In the genomic region with DNA sequence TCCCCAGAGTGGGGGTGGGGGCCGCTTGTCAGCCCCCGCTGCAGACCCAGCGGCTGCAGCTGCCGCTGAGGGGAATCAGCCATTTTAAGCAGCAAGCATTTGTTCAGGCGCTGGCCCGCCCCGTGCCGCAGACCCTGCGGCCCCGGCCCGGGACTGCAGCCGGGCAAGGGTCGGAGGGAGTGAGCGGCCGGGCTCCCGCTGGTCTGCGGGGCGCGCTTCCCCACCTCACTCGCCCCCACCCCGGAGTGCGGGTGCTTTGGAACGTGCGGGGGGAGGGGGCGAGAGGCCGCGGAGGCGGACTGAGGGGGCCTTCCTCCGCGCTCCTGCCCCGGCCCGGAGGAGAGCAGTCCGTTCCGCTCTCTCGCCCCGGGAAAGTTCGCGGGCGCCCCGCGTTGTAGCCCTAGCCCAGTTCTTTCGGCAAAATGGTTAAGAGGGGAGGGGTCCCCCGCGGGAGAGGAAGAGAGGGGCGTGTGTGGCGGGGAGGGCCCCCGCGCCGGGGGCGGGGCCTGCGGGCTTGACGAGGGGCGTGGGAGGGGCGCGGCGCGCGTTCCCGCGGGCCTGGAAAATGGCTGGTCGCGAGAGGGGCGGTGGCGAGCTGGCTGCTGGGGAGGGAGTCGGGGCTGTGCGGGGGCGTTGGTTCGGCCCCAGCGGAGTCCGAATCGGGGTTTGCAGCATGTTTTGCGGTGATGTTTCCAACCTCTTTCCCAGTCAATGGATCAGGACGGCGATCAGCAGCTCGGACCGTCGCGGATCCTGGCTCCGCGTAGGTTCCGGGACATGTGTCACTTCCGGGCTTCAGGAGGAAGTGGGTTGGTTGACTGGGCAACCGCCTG, we compare ENCODE assay signal across 8 cellular contexts. TPM values are rescaled to one million over a fixed set of nuclear protein-coding genes. Genes with fewer than 3 reads are reported as not detected.
A peak's percentile ranks its signal among the peaks of the same experiment; 100 is the strongest.
DNase-seq lines count a peak whose midpoint lies in the region; ATAC-seq, FAIRE-seq and TF ChIP-seq lines count a peak whose summit lies in the region.

No MANE protein-coding gene starts in this region.

- ATAC-seq in GM18499 (IDR thresholded peaks at IDR 0.05; ENCODE audit: insufficient read depth, unreplicated experiment), result peak; percentile 28
- peak; percentile 40 for ATAC-seq in HG02763 (IDR thresholded peaks at IDR 0.05; ENCODE audit: unreplicated experiment)

- H3K27ac ChIP-seq in astrocyte (ENCODE audit: low read depth, low read length), result peak overlapping the region; percentile 98
- peak overlapping the region; percentile 98 for H3K27ac ChIP-seq in rectal smooth muscle tissue (ENCODE audit: low read depth, low read length)
- H3K27ac ChIP-seq in vagina, result peak overlapping the region; percentile 98

- peaks cover 7% of the 10 kb centered on the region for H3K4me1 ChIP-seq in astrocyte (ENCODE audit: insufficient read depth, low read length)
- H3K4me1 ChIP-seq in rectal smooth muscle tissue (ENCODE audit: control insufficient read depth, insufficient read depth, low read length), result peaks cover 6% of the 10 kb centered on the region
- H3K4me1 ChIP-seq in vagina, result peaks cover 20% of the 10 kb centered on the region

- H3K4me2 ChIP-seq in astrocyte (ENCODE audit: low read length), result peak overlapping the region; percentile 89

- TF ChIP-seq CTCF in astrocyte (IDR thresholded peaks at IDR 0.05; ENCODE audit: insufficient read depth, low read depth, low read length), result no peak
- no peak for TF ChIP-seq CTCF in vagina (IDR thresholded peaks at IDR 0.05)

- intact Hi-C loops in vagina (cut with DNase I), result loop anchor here (5.0 to 10.0 kb wide), 3 partner anchors 149 to 1702 kb away; partner anchors contain the start of genes DCTD, RWDD4, SNX25 and TRAPPC11

- H3K27me3 ChIP-seq in astrocyte (ENCODE audit: insufficient read depth, low read length) (no peaks in the 10 kb centered on the region), rectal smooth muscle tissue (ENCODE audit: control insufficient read depth, insufficient read depth, low read length) (no peaks in the 10 kb centered on the region), vagina (no peaks in the 10 kb centered on the region)

- H3K4me3 ChIP-seq in astrocyte (ENCODE audit: insufficient read depth, low read depth, low read length) (peak overlapping the region; percentile 77), rectal smooth muscle tissue (ENCODE audit: low read length) (peak overlapping the region; percentile 91), vagina (peak overlapping the region; percentile 71 to 96)

- peak overlapping the region; percentile 87 for H3K9ac ChIP-seq in astrocyte (ENCODE audit: low read length)
- peak overlapping the region; percentile 92 for H3K9ac ChIP-seq in rectal smooth muscle tissue (ENCODE audit: low read length)

- H2AFZ ChIP-seq in astrocyte (ENCODE audit: low read depth, low read length), result peak overlapping the region; percentile 93

- no peaks in the 10 kb centered on the region for H3K27me3 Mint-ChIP-seq in astrocyte (ENCODE audit: low read depth, unreplicated experiment)

- peaks cover 4% of the 10 kb centered on the region for H4K20me1 ChIP-seq in astrocyte (ENCODE audit: insufficient read depth, low read length)

- H3K36me3 ChIP-seq in astrocyte (ENCODE audit: insufficient read depth, low read length), result peaks cover 5% of the 10 kb centered on the region
- peaks cover 4% of the 10 kb centered on the region for H3K36me3 ChIP-seq in rectal smooth muscle tissue (ENCODE audit: control insufficient read depth, insufficient read depth, low read length)
- peaks cover 0 to 6% of the 10 kb centered on the region in 2 donors for H3K36me3 ChIP-seq in vagina

- H3K9me3 Mint-ChIP-seq in astrocyte (ENCODE audit: unreplicated experiment), result no peaks in the 10 kb centered on the region

- peak overlapping the region; percentile 97 for H3K4me3 Mint-ChIP-seq in astrocyte (ENCODE audit: unreplicated experiment)

- peak overlapping the region; percentile 98 for H3K27ac Mint-ChIP-seq in astrocyte (ENCODE audit: unreplicated experiment)

- no peak for FAIRE-seq in astrocyte (lab: Jason Lieb, UNC)

- peak; percentile 5 for DNase-seq in NCI-H128 (lab: John Stamatoyannopoulos, UW; ENCODE audit: unreplicated experiment)
- peak; percentile 79 for DNase-seq in T-helper 22 cell (ENCODE audit: low read depth)
- DNase-seq in astrocyte (ENCODE audit: low read depth), result peak; percentile 81
- peak; percentile 87 for DNase-seq in hepatic stellate cell (ENCODE audit: low spot score)
- peak in 1 of 2 donors; percentile 91 for DNase-seq in vagina (ENCODE audit: extremely low spot score in 2 of 2)

- no peaks in the 10 kb centered on the region for H3K36me3 Mint-ChIP-seq in astrocyte (ENCODE audit: low read depth, unreplicated experiment)

- peaks cover 57% of the 10 kb centered on the region for H3K79me2 ChIP-seq in astrocyte (ENCODE audit: insufficient read depth, low read length)

- peaks cover 3% of the 10 kb centered on the region for H3K4me1 Mint-ChIP-seq in astrocyte (ENCODE audit: low read depth, unreplicated experiment)

- peak in 1 of 2 donors; percentile 11 for TF ChIP-seq POLR2A in vagina (IDR thresholded peaks at IDR 0.05)

- H3K9me3 ChIP-seq in astrocyte (ENCODE audit: insufficient read depth, low read depth, low read length) (no peaks in the 10 kb centered on the region), vagina (no peaks in the 10 kb centered on the region)

RNA-seq across cellular contexts. Expression of gene ING2, which starts 0.9 kb away (rescaled TPM):
- total RNA-seq in astrocyte (10.2 and 10.3 TPM in 2 replicates), vagina (8.1 TPM)
